Comparison of ENCODE assay signal across 1 cellular context in the genomic region with DNA sequence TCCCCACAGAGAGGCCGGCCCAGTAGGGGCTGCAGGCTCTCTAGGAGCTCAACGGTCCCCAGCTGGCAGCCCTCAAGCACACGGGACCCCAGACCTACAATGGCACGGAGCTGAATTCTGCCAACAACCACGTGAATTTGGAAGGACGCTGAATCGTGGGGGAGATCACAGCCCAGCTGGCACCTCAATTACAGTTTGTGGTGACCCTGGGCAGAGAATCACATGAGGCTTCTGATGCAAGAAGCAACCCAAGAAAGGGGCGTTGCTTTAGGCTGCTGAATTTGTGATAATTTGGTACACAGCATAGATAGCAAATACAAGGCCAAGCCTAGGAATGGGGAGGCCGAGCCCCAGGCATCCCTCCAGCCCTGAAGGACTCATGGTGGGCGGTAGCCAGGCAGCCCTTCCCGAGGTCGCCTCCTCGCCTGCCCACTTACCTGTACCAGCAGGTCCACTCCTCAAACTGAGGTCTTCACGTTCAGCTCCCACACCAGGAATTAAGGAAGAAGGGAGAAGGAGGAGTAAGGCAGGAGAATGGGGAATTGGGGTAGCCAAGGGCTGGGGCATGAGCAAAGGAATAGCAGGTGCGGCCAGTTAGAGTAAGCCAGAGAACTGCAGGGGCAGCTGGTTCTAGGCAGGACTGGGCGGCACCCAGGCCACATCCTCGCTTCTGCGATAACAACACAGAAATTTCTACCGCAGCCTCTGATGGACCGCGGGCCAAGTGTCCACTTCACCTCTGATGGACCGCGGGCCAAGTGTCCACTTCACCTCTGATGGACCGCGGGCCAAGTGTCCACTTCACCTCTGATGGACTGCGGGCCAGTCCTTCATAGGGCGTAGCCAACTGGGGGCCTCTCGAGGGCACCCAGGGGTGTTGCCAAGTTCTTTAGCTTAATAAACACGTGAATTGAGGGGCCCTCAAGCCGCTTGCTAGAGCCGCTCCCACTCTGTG.
TF ChIP-seq lines count a peak whose summit lies in the region.

No MANE protein-coding gene starts in this region.

TF ChIP-seq in K562, 482 proteins besides CTCF, POLR2A, EP300 and RAD21:
- TF ChIP-seq ZNF431 (CRISPR knock-in tag; IDR thresholded peaks at IDR 0.05) (no peak), CEBPG (CRISPR knock-in tag; IDR thresholded peaks at IDR 0.05) (no peak), CEBPG (tag; conservative IDR thresholded peaks at IDR 0.05 in 1 of 2, IDR thresholded peaks at IDR 0.05 in 1 of 2) (peak in 1 of 2 experiments; percentile 36; a peak in 1 of 4 replicates), ZNF764 (CRISPR knock-in tag; IDR thresholded peaks at IDR 0.05; ENCODE audit: low read depth) (no peak), POLR2H (tag; IDR thresholded peaks at IDR 0.05; ENCODE audit: low read depth) (no peak), CBX3 (IDR thresholded peaks at IDR 0.05; ENCODE audit: borderline replicate concordance in 1 of 2, low read length in 2 of 2) (no peak), ZNF589 (CRISPR knock-in tag; IDR thresholded peaks at IDR 0.05; ENCODE audit: low read depth) (0 out of 2 replicates have a peak, but pooled peaks have one; percentile 20)
